In the genomic region with DNA sequence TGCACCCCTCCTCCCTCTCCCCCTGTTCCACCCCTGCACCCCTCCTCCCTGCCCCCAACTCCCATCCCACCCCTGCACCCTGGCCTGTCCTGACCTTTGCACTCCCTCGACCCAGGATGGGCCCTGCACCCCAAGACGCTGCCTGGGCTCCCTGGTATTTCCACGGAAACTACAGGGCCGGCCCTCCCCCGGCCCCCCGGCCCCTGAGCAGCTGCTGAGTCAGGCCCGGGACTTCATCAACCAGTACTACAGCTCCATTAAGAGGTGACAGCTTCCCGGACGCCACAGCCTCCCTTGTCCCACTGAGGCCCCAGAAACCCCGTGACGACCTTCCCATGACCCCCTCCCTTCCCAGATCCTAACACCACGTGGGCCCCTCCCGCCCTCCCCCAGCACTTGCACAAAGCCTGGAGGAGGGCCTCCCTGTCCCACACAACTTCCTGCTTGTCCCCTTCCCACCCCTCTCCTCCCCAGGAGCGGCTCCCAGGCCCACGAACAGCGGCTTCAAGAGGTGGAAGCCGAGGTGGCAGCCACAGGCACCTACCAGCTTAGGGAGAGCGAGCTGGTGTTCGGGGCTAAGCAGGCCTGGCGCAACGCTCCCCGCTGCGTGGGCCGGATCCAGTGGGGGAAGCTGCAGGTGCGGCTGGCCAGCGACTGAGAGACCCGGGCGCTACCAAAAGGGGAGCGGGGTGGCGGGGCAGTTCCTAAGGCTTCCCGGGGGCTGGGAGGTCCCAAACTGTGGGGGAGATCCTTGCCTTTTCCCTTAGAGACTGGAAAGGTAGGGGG, we compare ENCODE assay signal across 17 cellular contexts. TPM values are rescaled to one million over a fixed set of nuclear protein-coding genes. Genes with fewer than 3 reads are reported as not detected.
DNase-seq lines count a peak whose midpoint lies in the region; ATAC-seq and TF ChIP-seq lines count a peak whose summit lies in the region.
"Had no signal": no experiment of that assay in that cellular context is flagged by ENCODE, and none has a peak within 500 bp of the region (broad histone marks: within the 10 kb centered on the region; RNA-seq: fewer than 3 reads in every experiment).

No MANE protein-coding gene starts in this region.

- H2AFZ ChIP-seq in SK-N-SH (ENCODE audit: low read depth), result no peak overlapping the region

- ATAC-seq in SK-N-SH treated with all-trans-retinoic acid at 6 μM for 48 hours, result no peak
- ATAC-seq in GM19455 (IDR thresholded peaks at IDR 0.05; ENCODE audit: unreplicated experiment), result no peak
- ATAC-seq in HG03097 (IDR thresholded peaks at IDR 0.05; ENCODE audit: low FRiP score, unreplicated experiment), result no peak
- ATAC-seq: gastrocnemius medialis had no signal

- CTCF ChIA-PET in SK-N-SH (lab: Yijun Ruan, JAX), result interaction anchor here (0.9 to 2.2 kb wide), 7 partner anchors 11 to 127 kb away, joined by 3 to 6 read pairs (median 5); no protein-coding TSS in a partner anchor

- H3K9me3 ChIP-seq in SK-N-SH (no peaks in the 10 kb centered on the region), BLaER1 (peaks cover 3% of the 10 kb centered on the region)
- H3K9me3 ChIP-seq: gastrocnemius medialis, uterus had no signal

- no peak overlapping the region for H3K9ac ChIP-seq in SK-N-SH
- peak overlapping the region; percentile 75 for H3K9ac ChIP-seq in BLaER1

- H3K9me2 ChIP-seq in SK-N-SH, result no peaks in the 10 kb centered on the region

- H3K4me1 ChIP-seq in SK-N-SH (ENCODE audit: control insufficient read depth in 1 of 2, insufficient read depth in 2 of 2, low read depth in 1 of 2, low read length in 1 of 2), result peaks cover 0 to 11% of the 10 kb centered on the region in 2 experiments; a peak in 1 of 4 replicates
- peaks cover 51% of the 10 kb centered on the region for H3K4me1 ChIP-seq in BLaER1
- H3K4me1 ChIP-seq: gastrocnemius medialis, uterus had no signal

- no peaks in the 10 kb centered on the region for H4K20me1 ChIP-seq in SK-N-SH (ENCODE audit: insufficient read depth)
- H4K20me1 ChIP-seq in BLaER1, result no peaks in the 10 kb centered on the region

- H3K27ac ChIP-seq in SK-N-SH (ENCODE audit: low read depth in 2 of 2, low read length in 1 of 2) (no peak overlapping the region), BLaER1 (peak overlapping the region; percentile 87)
- H3K27ac ChIP-seq: brain microvascular endothelial cell, gastrocnemius medialis, uterus, VCaP had no signal

- TF ChIP-seq CTCF in SK-N-SH (IDR thresholded peaks at IDR 0.05), result no peak
- peak; percentile 4 for TF ChIP-seq CTCF in NB4 (IDR thresholded peaks at IDR 0.05; ENCODE audit: low read depth, low read length)

- no peak for TF ChIP-seq POLR2A in NB4 (IDR thresholded peaks at IDR 0.05; ENCODE audit: extremely low read depth, insufficient read length)

- no peak for TF ChIP-seq RAD21 in SK-N-SH (IDR thresholded peaks at IDR 0.05; ENCODE audit: low read length)

- no peak for TF ChIP-seq EP300 in SK-N-SH (IDR thresholded peaks at IDR 0.05; ENCODE audit: borderline replicate concordance in 1 of 2, low read depth in 1 of 2, low read length in 1 of 2)

- H3K4me3 ChIP-seq in SK-N-SH (ENCODE audit: low read depth in 2 of 2, low read length in 1 of 2) (no peak overlapping the region), BLaER1 (peak overlapping the region; percentile 63), NB4 (ENCODE audit: low read depth, low read length) (no peak overlapping the region)
- H3K4me3 ChIP-seq: gastrocnemius medialis, uterus had no signal

- no peaks in the 10 kb centered on the region for H3K79me2 ChIP-seq in SK-N-SH (ENCODE audit: insufficient read depth)

- 71% methylated on average over 22 of the region's 31 CpGs for WGBS in SK-N-SH (ENCODE audit: low lambda C conversion rate)

- H3K36me3 ChIP-seq in SK-N-SH (replicated peaks in 1 of 2; ENCODE audit: control insufficient read depth in 1 of 2, insufficient read depth in 2 of 2, low read length in 1 of 2), result no peaks in the 10 kb centered on the region
- peaks cover 21% of the 10 kb centered on the region for H3K36me3 ChIP-seq in BLaER1
- H3K36me3 ChIP-seq: brain microvascular endothelial cell, gastrocnemius medialis, uterus had no signal

- no peaks in the 10 kb centered on the region for H3F3A ChIP-seq in SK-N-SH (replicated peaks; ENCODE audit: insufficient read depth)

- DNase-seq in SK-N-SH (peak; percentile 40), NB4 (ENCODE audit: low read depth) (peak; percentile 86), left kidney (ENCODE audit: low read depth, low spot score) (peak; percentile 58), GM03348 (ENCODE audit: low spot score) (no peak)
- DNase-seq: brain microvascular endothelial cell; CD4-positive, CD25-positive, alpha-beta regulatory T cell; DMS79; gastrocnemius medialis; Karpas-422; NCI-H1417 treated with DMSO at 0.1 percent for 48 hours; nephron progenitor cell; uterus had no signal

- H3K27me3 ChIP-seq in SK-N-SH (ENCODE audit: insufficient read depth) (no peaks in the 10 kb centered on the region), BLaER1 (no peaks in the 10 kb centered on the region)
- H3K27me3 ChIP-seq: brain microvascular endothelial cell, uterus had no signal

- H3K4me2 ChIP-seq in SK-N-SH, result no peak overlapping the region
- H3K4me2 ChIP-seq in BLaER1, result peak overlapping the region; percentile 88

- POLR2A ChIA-PET in SK-N-SH (lab: Yijun Ruan, JAX), result no interaction called here

TF ChIP-seq in SK-N-SH, 30 proteins besides CTCF, POLR2A, EP300 and RAD21:
- TF ChIP-seq POLR2AphosphoS5 (IDR thresholded peaks at IDR 0.05; ENCODE audit: low read depth, low read length), result no peak

TF ChIP-seq in SK-N-SH treated with all-trans-retinoic acid at 6 μM for 48 hours, 23 proteins besides CTCF, POLR2A, EP300 and RAD21 (continues in another document):
- TF ChIP-seq BACH2 (CRISPR knock-in tag; IDR thresholded peaks at IDR 0.05; ENCODE audit: borderline replicate concordance) (no peak), ESRRG (CRISPR knock-in tag; IDR thresholded peaks at IDR 0.05) (no peak), ZNF565 (CRISPR knock-in tag; conservative IDR thresholded peaks at IDR 0.05; ENCODE audit: low read depth) (no peak), ZFP30 (CRISPR knock-in tag; IDR thresholded peaks at IDR 0.05) (no peak), ZNF70 (CRISPR knock-in tag; IDR thresholded peaks at IDR 0.05) (no peak), CSDC2 (CRISPR knock-in tag; IDR thresholded peaks at IDR 0.05) (no peak), TOX (CRISPR knock-in tag; IDR thresholded peaks at IDR 0.05; ENCODE audit: borderline replicate concordance) (no peak), ISL1 (CRISPR knock-in tag; IDR thresholded peaks at IDR 0.05) (no peak), ARNTL (CRISPR knock-in tag; IDR thresholded peaks at IDR 0.05; ENCODE audit: borderline replicate concordance, low read depth) (no peak), PPARA (CRISPR knock-in tag; IDR thresholded peaks at IDR 0.05; ENCODE audit: borderline replicate concordance) (no peak), ZC3H10 (CRISPR knock-in tag; IDR thresholded peaks at IDR 0.05) (no peak), ZNF8 (CRISPR knock-in tag; IDR thresholded peaks at IDR 0.05) (no peak)
- TF ChIP-seq, protein P1, sequence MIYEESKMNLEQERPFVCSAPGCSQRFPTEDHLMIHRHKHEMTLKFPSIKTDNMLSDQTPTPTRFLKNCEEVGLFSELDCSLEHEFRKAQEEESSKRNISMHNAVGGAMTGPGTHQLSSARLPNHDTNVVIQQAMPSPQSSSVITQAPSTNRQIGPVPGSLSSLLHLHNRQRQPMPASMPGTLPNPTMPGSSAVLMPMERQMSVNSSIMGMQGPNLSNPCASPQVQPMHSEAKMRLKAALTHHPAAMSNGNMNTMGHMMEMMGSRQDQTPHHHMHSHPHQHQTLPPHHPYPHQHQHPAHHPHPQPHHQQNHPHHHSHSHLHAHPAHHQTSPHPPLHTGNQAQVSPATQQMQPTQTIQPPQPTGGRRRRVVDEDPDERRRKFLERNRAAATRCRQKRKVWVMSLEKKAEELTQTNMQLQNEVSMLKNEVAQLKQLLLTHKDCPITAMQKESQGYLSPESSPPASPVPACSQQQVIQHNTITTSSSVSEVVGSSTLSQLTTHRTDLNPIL (CRISPR knock-in tag; IDR thresholded peaks at IDR 0.05; ENCODE audit: low read depth), result no peak
- TF ChIP-seq, protein P2, sequence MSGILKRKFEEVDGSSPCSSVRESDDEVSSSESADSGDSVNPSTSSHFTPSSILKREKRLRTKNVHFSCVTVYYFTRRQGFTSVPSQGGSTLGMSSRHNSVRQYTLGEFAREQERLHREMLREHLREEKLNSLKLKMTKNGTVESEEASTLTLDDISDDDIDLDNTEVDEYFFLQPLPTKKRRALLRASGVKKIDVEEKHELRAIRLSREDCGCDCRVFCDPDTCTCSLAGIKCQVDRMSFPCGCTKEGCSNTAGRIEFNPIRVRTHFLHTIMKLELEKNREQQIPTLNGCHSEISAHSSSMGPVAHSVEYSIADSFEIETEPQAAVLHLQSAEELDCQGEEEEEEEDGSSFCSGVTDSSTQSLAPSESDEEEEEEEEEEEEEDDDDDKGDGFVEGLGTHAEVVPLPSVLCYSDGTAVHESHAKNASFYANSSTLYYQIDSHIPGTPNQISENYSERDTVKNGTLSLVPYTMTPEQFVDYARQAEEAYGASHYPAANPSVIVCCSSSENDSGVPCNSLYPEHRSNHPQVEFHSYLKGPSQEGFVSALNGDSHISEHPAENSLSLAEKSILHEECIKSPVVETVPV (CRISPR knock-in tag; IDR thresholded peaks at IDR 0.05), result no peak

RNA-seq across cellular contexts. Expression of a gene that starts 5.7 kb away (rescaled TPM):
- polyA plus RNA-seq in SK-N-SH (2012; rRNA removed), result 0.15 and 0.41 TPM in 2 replicates
- polyA plus RNA-seq in SK-N-SH (2012; cell fraction: cytosol; rRNA removed), result 0.01 and 0.24 TPM in 2 replicates
- polyA plus RNA-seq in SK-N-SH (2012; cell fraction: nucleus; rRNA removed), result 0.09 and 0.13 TPM in 2 replicates

RNA-seq across cellular contexts. Expression of a gene that starts 18.4 kb away (rescaled TPM):
- 2.2 and 6.4 TPM in 2 replicates for polyA plus RNA-seq in SK-N-SH (2012; rRNA removed)
- polyA plus RNA-seq in SK-N-SH (2012; cell fraction: cytosol; rRNA removed), result 2.8 and 8.3 TPM in 2 replicates
- polyA plus RNA-seq in SK-N-SH (2012; cell fraction: nucleus; rRNA removed), result 4.1 and 6.1 TPM in 2 replicates

RNA-seq across cellular contexts. Expression of a gene that starts 27.8 kb away (rescaled TPM):
- 0.52 and 0.67 TPM in 2 replicates for polyA plus RNA-seq in SK-N-SH (2012; rRNA removed)
- 0.27 and 0.37 TPM in 2 replicates for polyA plus RNA-seq in SK-N-SH (2012; cell fraction: cytosol; rRNA removed)
- polyA plus RNA-seq in SK-N-SH (2012; cell fraction: nucleus; rRNA removed), result 3.1 and 3.4 TPM in 2 replicates

RNA-seq across cellular contexts. Expression of a gene that starts 31.8 kb away (rescaled TPM):
- polyA plus RNA-seq in SK-N-SH (2012; rRNA removed), result 36.0 and 38.3 TPM in 2 replicates
- 7.9 and 16.1 TPM in 2 replicates for polyA plus RNA-seq in SK-N-SH (2012; cell fraction: cytosol; rRNA removed)
- 145 and 146 TPM in 2 replicates for polyA plus RNA-seq in SK-N-SH (2012; cell fraction: nucleus; rRNA removed)

RNA-seq across cellular contexts. Expression of a gene that starts 51.8 kb away (rescaled TPM):
- 4.0 and 4.5 TPM in 2 replicates for polyA plus RNA-seq in SK-N-SH (2012; rRNA removed)
- polyA plus RNA-seq in SK-N-SH (2012; cell fraction: cytosol; rRNA removed), result 0.72 and 0.77 TPM in 2 replicates
- polyA plus RNA-seq in SK-N-SH (2012; cell fraction: nucleus; rRNA removed), result 39.2 and 57.2 TPM in 2 replicates
- polyA plus RNA-seq: CD4-positive, CD25-positive, alpha-beta regulatory T cell had no signal
